Comparison of ENCODE assay signal across 8 cellular contexts in genomic region chrX:38627683-38628082, GRCh38.
A peak's percentile ranks its signal among the peaks of the same experiment; 100 is the strongest.
DNase-seq lines count a peak whose midpoint lies in the region; ATAC-seq lines count a peak whose summit lies in the region.

No MANE protein-coding gene starts in this region.

- ATAC-seq in GM19328 (IDR thresholded peaks at IDR 0.05; ENCODE audit: unreplicated experiment) = peak; percentile 64
- peak; percentile 87 for ATAC-seq in HG03520 (IDR thresholded peaks at IDR 0.05; ENCODE audit: unreplicated experiment)
- ATAC-seq in GM21367 (IDR thresholded peaks at IDR 0.05; ENCODE audit: unreplicated experiment) = no peak

- DNase-seq in DMS 273 treated with DMSO at 0.1 percent for 48 hours (lab: John Stamatoyannopoulos, UW) (peak; percentile 27), SW480 (ENCODE audit: low spot score) (peak; percentile 53), glomerular visceral epithelial cell (ENCODE audit: extremely low spot score) (peak; percentile 0), GDM1 (lab: John Stamatoyannopoulos, UW) (no peak), AG08396 (ENCODE audit: low spot score) (no peak)

Comparison
In these comparisons a context has a peak if more than half of its experiments do, and no peak if none do; other contexts are left out.
1. DNase-seq: peak in DMS 273 treated with DMSO at 0.1 percent for 48 hours (single experiment), SW480 (single experiment) and glomerular visceral epithelial cell (single experiment); none in GDM1 (single experiment) and AG08396 (single experiment).